8 cellular contexts compared by ENCODE assay signal in the genomic region with DNA sequence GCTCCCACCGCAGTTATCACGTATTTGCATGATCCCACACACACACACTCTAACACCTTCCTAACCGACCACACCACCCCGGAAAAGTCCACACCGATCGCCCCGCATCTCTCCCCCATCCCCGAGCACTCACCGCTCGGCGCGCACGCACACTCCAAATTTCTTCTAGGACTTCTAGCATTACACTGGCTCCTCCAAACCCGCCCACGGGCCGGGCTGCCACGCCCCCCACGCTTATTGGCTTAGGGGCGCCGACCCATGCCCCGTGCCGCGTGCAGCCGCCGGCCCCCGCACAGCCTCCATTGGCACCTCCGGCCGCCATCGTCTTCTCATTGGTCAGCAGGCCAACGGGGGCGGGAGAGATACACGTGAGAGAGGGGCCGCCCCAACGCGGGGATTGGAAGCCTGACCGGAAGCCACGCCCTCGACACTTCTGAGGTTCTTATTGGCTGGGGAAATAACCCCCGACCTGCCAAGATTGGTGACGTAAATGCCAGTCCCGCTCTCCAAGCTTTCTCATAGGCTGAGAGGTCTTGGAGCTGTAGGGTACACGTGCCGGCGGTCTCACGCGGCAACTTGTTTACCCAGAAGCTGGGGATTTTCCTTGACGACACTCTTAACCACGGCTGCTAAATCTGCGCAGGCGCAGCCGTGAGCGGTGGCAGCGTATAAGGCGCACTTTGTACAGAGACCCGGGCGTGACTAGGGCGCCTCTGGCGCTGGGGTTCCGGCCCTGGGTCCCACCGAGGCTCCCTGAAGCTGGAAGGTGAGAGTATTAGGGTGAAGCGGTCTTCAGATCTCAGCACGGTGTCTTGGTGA. TPM values are rescaled to one million over a fixed set of nuclear protein-coding genes. Genes with fewer than 3 reads are reported as not detected.
DNase-seq lines count a peak whose midpoint lies in the region; TF ChIP-seq lines count a peak whose summit lies in the region.

No MANE protein-coding gene starts in this region.

- TF ChIP-seq CTCF in GM20000 (IDR thresholded peaks at IDR 0.05; ENCODE audit: extremely low read depth, missing control alignments) (peak; percentile 19), endodermal cell (conservative IDR thresholded peaks at IDR 0.05) (no peak)

- no peaks in the 10 kb centered on the region for H3K27me3 ChIP-seq in endodermal cell (ENCODE audit: control insufficient read depth, insufficient read depth, low read length, poor library complexity, severe bottlenecking)

- H3K27ac Mint-ChIP-seq in endodermal cell = no peak overlapping the region

- peak overlapping the region; percentile 93 for H3K9ac ChIP-seq in endodermal cell (ENCODE audit: extremely low read depth, low read length, poor library complexity, severe bottlenecking)

- H3K4me3 Mint-ChIP-seq in endodermal cell = no peak overlapping the region

- no peaks in the 10 kb centered on the region for H3K9me3 Mint-ChIP-seq in endodermal cell

- H3K4me3 ChIP-seq in endodermal cell (ENCODE audit: low read length) = peak overlapping the region; percentile 97

- peak; percentile 97 for DNase-seq in COR-L47 (lab: John Stamatoyannopoulos, UW)
- DNase-seq in GM20000 (ENCODE audit: low spot score) = peak; percentile 97
- peak; percentile 100 for DNase-seq in HS-5 (ENCODE audit: low read depth)
- DNase-seq in NK-92 treated with Interleukin-12 subunit alpha and Interleukin-12 subunit beta, amount 100 ng/mL, for 24 hours (lab: John Stamatoyannopoulos, UW) = peak; percentile 95
- peak; percentile 98 to 100 (median 99) for DNase-seq in activated CD8-positive, alpha-beta memory T cell treated with anti-CD3 and anti-CD28 coated beads for 48 hours (ENCODE audit: low read depth in 2 of 3, low spot score in 2 of 3)
- DNase-seq in endodermal cell = peak; percentile 100
- peak; percentile 100 for DNase-seq in mesenteric fat pad (ENCODE audit: low spot score)
- peak; percentile 99 for DNase-seq in stimulated activated CD8-positive, alpha-beta memory T cell treated with anti-CD3 and anti-CD28 coated beads, Interleukin-15, amount 100 ng/mL, for 24 hours (ENCODE audit: low read depth)

- H3K27ac ChIP-seq in endodermal cell (ENCODE audit: low read depth, low read length) = peak overlapping the region; percentile 89

- H3K4me1 Mint-ChIP-seq in endodermal cell = peaks cover 21% of the 10 kb centered on the region

- H3K36me3 Mint-ChIP-seq in endodermal cell (ENCODE audit: low read depth) = peaks cover 24% of the 10 kb centered on the region

- WGBS in endodermal cell (ENCODE audit: insufficient coverage in 1 of 2, insufficient read length in 1 of 2), 2 experiments = 0 to 1% methylated on average over 39 to 62 of the region's 62 CpGs

- no peaks in the 10 kb centered on the region for H3K9me3 ChIP-seq in endodermal cell (ENCODE audit: control insufficient read depth, low read length)

- peaks cover 6% of the 10 kb centered on the region for H3K4me1 ChIP-seq in endodermal cell (ENCODE audit: control insufficient read depth, insufficient read depth, low read length)

- H3K36me3 ChIP-seq in endodermal cell (ENCODE audit: control insufficient read depth, insufficient read depth, low read length) = peaks cover 23% of the 10 kb centered on the region

- H3K27me3 Mint-ChIP-seq in endodermal cell (ENCODE audit: insufficient read depth) = no peaks in the 10 kb centered on the region

RNA-seq across cellular contexts. Expression of gene PER1, which starts 4.2 kb away (rescaled TPM):
- total RNA-seq in endodermal cell (10 to 100 TPM; 38.3 to 53.7 TPM), mesenteric fat pad (316 TPM)
- polyA plus RNA-seq in endodermal cell (2013, experiment 1 of 2) = 24.2 TPM
- 19.0 TPM for polyA plus RNA-seq in endodermal cell (2013, experiment 2 of 2)

RNA-seq across cellular contexts. Expression of gene VAMP2, which starts 6.4 kb away (rescaled TPM):
- total RNA-seq in endodermal cell = 10 to 100 TPM; 32.1 to 32.2 TPM
- polyA plus RNA-seq in endodermal cell (2013, experiment 1 of 2) = 57.3 TPM
- polyA plus RNA-seq in endodermal cell (2013, experiment 2 of 2) = 46.3 TPM
- total RNA-seq in mesenteric fat pad = 52.4 TPM

RNA-seq across cellular contexts. Expression of gene TMEM107, which starts 19.8 kb away (rescaled TPM):
- total RNA-seq in endodermal cell (10 to 100 TPM; 26.2 to 27.7 TPM), mesenteric fat pad (16.3 TPM)
- polyA plus RNA-seq in endodermal cell (2013, experiment 1 of 2) = 79.3 TPM
- polyA plus RNA-seq in endodermal cell (2013, experiment 2 of 2) = 69.1 TPM

RNA-seq across cellular contexts. Expression of gene HES7, which starts 32.5 kb away (rescaled TPM):
- total RNA-seq in endodermal cell (1 to 10 TPM in 1 of 2 donors, under 1 TPM in 1; 0.40 to 2.2 TPM), mesenteric fat pad (not detected)
- polyA plus RNA-seq in endodermal cell (2013, experiment 1 of 2) = 0.89 TPM
- polyA plus RNA-seq in endodermal cell (2013, experiment 2 of 2) = 0.87 TPM

RNA-seq across cellular contexts. Expression of gene BORCS6, which starts 33.6 kb away (rescaled TPM):
- 1 to 10 TPM; 4.1 to 5.5 TPM for total RNA-seq in endodermal cell
- polyA plus RNA-seq in endodermal cell (2013, experiment 1 of 2) = 3.5 TPM
- 3.2 TPM for polyA plus RNA-seq in endodermal cell (2013, experiment 2 of 2)
- total RNA-seq in mesenteric fat pad = 5.8 TPM

Comparison
In these comparisons a context has a peak if more than half of its experiments do, and no peak if none do; other contexts are left out.
1. Peak in every context shown above with its lines: DNase-seq, H3K4me3 ChIP-seq and H3K27ac ChIP-seq.